Comparison of ENCODE assay signal across 12 cellular contexts in the genomic region with DNA sequence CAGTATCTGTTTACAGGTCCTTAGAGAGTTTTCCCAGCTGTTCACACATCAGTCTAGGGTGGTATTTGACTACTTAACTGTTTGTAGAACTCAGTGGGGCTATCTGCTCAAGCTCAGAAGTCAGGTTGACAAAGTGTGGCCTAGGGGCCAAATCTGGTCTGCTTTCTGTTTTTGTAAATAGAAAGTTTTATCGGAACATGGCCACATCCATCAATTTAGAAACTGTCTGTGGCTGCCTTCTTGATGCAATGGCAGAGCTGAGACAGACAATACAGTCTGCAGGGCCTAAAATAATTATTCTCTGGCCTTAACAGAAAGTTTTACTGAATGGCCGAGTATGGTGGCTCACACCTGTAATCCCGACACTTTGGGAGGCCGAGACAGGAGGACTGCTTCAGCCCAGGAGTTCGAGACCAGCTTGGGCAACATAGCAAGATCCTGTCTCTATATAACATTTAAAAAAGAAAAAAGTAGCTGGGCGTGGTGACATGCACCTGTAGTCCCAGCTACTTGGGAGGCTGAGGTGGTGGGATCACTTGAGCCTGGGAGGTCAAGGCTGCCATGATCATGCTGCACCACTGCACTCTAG. TPM values are rescaled to one million over a fixed set of nuclear protein-coding genes. Genes with fewer than 3 reads are reported as not detected.
DNase-seq lines count a peak whose midpoint lies in the region; ATAC-seq, FAIRE-seq and TF ChIP-seq lines count a peak whose summit lies in the region.
"Had no signal": no experiment of that assay in that cellular context is flagged by ENCODE, and none has a peak within 500 bp of the region (broad histone marks: within the 10 kb centered on the region; RNA-seq: fewer than 3 reads in every experiment).

No MANE protein-coding gene starts in this region.

- H4K20me1 ChIP-seq in GM23338 (replicated peaks; ENCODE audit: insufficient read depth) = no peaks in the 10 kb centered on the region; the same call in 1 of the 2 replicates

- H3K9me2 ChIP-seq in GM23338 (ENCODE audit: insufficient read depth) = no peaks in the 10 kb centered on the region

- H3K79me2 ChIP-seq in GM23338 (replicated peaks; ENCODE audit: insufficient read depth) = peaks cover 23% of the 10 kb centered on the region

- H3F3A ChIP-seq in GM23338 (replicated peaks; ENCODE audit: low read depth) = 0 out of 2 replicates have a peak, but pooled peaks cover 6% of the 10 kb centered on the region

- ATAC-seq in CD4-positive, CD25-positive, alpha-beta regulatory T cell (ENCODE audit: low read depth in 2 of 2) = no peak
- ATAC-seq in activated naive CD4-positive, alpha-beta T cell treated with anti-CD3 and anti-CD28 coated beads, Interleukin-2, amount 50 U/mL, for 72 hours = no peak
- no peak for ATAC-seq in naive thymus-derived CD8-positive, alpha-beta T cell
- ATAC-seq in GM21576 (IDR thresholded peaks at IDR 0.05; ENCODE audit: unreplicated experiment) (no peak), GM23338 (no peak)

- H3K27ac Mint-ChIP-seq in CD4-positive, CD25-positive, alpha-beta regulatory T cell = peak overlapping the region in 2 of 3 donors; percentile 66 to 98
- H3K27ac Mint-ChIP-seq in activated naive CD4-positive, alpha-beta T cell treated with anti-CD3 and anti-CD28 coated beads, Interleukin-2, amount 50 U/mL, for 72 hours = peak overlapping the region; percentile 30 to 100
- H3K27ac Mint-ChIP-seq in naive thymus-derived CD8-positive, alpha-beta T cell = peak overlapping the region in 6 of 10 donors; percentile 0 to 73 (median 43)
- H3K27ac Mint-ChIP-seq in GM23338 = no peak overlapping the region

- H3K4me2 ChIP-seq in GM23338 = no peak overlapping the region
- H3K4me2 ChIP-seq: KMS-11 had no signal

- peak overlapping the region; percentile 24 for H3K4me3 ChIP-seq in CD4-positive, CD25-positive, alpha-beta regulatory T cell (ENCODE audit: low read depth, low read length)
- no peak overlapping the region for H3K4me3 ChIP-seq in GM23338

- H3K4me1 ChIP-seq in CD4-positive, CD25-positive, alpha-beta regulatory T cell (ENCODE audit: control insufficient read depth, insufficient read depth, low read length, poor library complexity, severe bottlenecking) = peaks cover 52% of the 10 kb centered on the region
- H3K4me1 ChIP-seq in GM23338 (ENCODE audit: insufficient read depth) = peaks cover 6% of the 10 kb centered on the region; the same call in 1 of the 2 replicates

- peak overlapping the region; percentile 99 for H3K27ac ChIP-seq in CD4-positive, CD25-positive, alpha-beta regulatory T cell (ENCODE audit: insufficient read depth, low read length, poor library complexity, severe bottlenecking)
- H3K27ac ChIP-seq in GM23338 (ENCODE audit: low read depth) = no peak overlapping the region
- H3K27ac ChIP-seq: KMS-11 had no signal

- no peak for TF ChIP-seq CTCF in GM23338 (conservative IDR thresholded peaks at IDR 0.05; ENCODE audit: low read depth in 2 of 2)

- DNase-seq in CD4-positive, CD25-positive, alpha-beta regulatory T cell = no peak
- DNase-seq in GM18507 (ENCODE audit: extremely low spot score, insufficient read length, low read depth) (no peak), SK-N-DZ (ENCODE audit: low spot score) (no peak), OCI-M2 (lab: John Stamatoyannopoulos, UW; ENCODE audit: unreplicated experiment) (no peak), GM23338 (ENCODE audit: low spot score) (no peak)
- no peak for DNase-seq in activated naive CD4-positive, alpha-beta T cell treated with anti-CD3 and anti-CD28 coated beads, Interleukin-2, amount 50 U/mL, for 72 hours (ENCODE audit: low spot score in 2 of 2)
- DNase-seq in naive thymus-derived CD8-positive, alpha-beta T cell = peak in 1 of 10 donors; percentile 28
- DNase-seq: OCI-M1; stimulated activated naive CD4-positive, alpha-beta T cell treated with Interleukin-2 at 50 U/mL for 16 hours had no signal

- H3K9me3 Mint-ChIP-seq in CD4-positive, CD25-positive, alpha-beta regulatory T cell = no peaks in the 10 kb centered on the region
- H3K9me3 Mint-ChIP-seq in activated naive CD4-positive, alpha-beta T cell treated with anti-CD3 and anti-CD28 coated beads, Interleukin-2, amount 50 U/mL, for 72 hours = no peaks in the 10 kb centered on the region
- H3K9me3 Mint-ChIP-seq in naive thymus-derived CD8-positive, alpha-beta T cell = no peaks in the 10 kb centered on the region
- no peaks in the 10 kb centered on the region; the same call in 2 of the 3 replicates for H3K9me3 Mint-ChIP-seq in GM23338

- no peaks in the 10 kb centered on the region for H3K27me3 ChIP-seq in CD4-positive, CD25-positive, alpha-beta regulatory T cell (ENCODE audit: control insufficient read depth, insufficient read depth, low read length)
- H3K27me3 ChIP-seq in GM23338 (ENCODE audit: insufficient read depth) = no peaks in the 10 kb centered on the region

- H3K9me3 ChIP-seq in CD4-positive, CD25-positive, alpha-beta regulatory T cell (ENCODE audit: control insufficient read depth in 2 of 2, low read length in 2 of 2) = no peaks in the 10 kb centered on the region

- POLR2A ChIA-PET in naive thymus-derived CD8-positive, alpha-beta T cell (lab: Charles Lee) = interaction anchor here (1.5 to 1.8 kb wide), 3 partner anchors 25 to 32 kb away, joined by 4 to 11 read pairs (median 9); a partner anchor contains a TSS

- H3K36me3 ChIP-seq in CD4-positive, CD25-positive, alpha-beta regulatory T cell (ENCODE audit: control insufficient read depth, insufficient read depth, low read length) = peaks cover 37% of the 10 kb centered on the region
- H3K36me3 ChIP-seq in GM23338 (ENCODE audit: insufficient read depth) = no peaks in the 10 kb centered on the region; the same call in 1 of the 2 replicates

- H3K27me3 Mint-ChIP-seq in CD4-positive, CD25-positive, alpha-beta regulatory T cell = peaks cover 4% of the 10 kb centered on the region
- peaks cover 0 to 4% (median 0%) of the 10 kb centered on the region in 5 donors for H3K27me3 Mint-ChIP-seq in naive thymus-derived CD8-positive, alpha-beta T cell
- H3K27me3 Mint-ChIP-seq in GM23338 (ENCODE audit: insufficient read depth, low read depth, poor library complexity) = peaks cover 20% of the 10 kb centered on the region

- peak overlapping the region; percentile 73 to 98 (median 97) for H3K4me3 Mint-ChIP-seq in CD4-positive, CD25-positive, alpha-beta regulatory T cell
- peak overlapping the region in 3 of 10 donors; percentile 66 to 98 (median 97) for H3K4me3 Mint-ChIP-seq in naive thymus-derived CD8-positive, alpha-beta T cell
- no peak overlapping the region for H3K4me3 Mint-ChIP-seq in GM23338

- H3K4me1 Mint-ChIP-seq in CD4-positive, CD25-positive, alpha-beta regulatory T cell = peaks cover 3 to 74% (median 40%) of the 10 kb centered on the region in 4 donors
- H3K4me1 Mint-ChIP-seq in naive thymus-derived CD8-positive, alpha-beta T cell = peaks cover 17 to 52% (median 43%) of the 10 kb centered on the region in 4 donors
- H3K4me1 Mint-ChIP-seq in GM23338 = peaks cover 6% of the 10 kb centered on the region; the same call in 2 of the 3 replicates

- no peak overlapping the region for H2AFZ ChIP-seq in GM23338

- peaks cover 26% of the 10 kb centered on the region for H3K36me3 Mint-ChIP-seq in CD4-positive, CD25-positive, alpha-beta regulatory T cell
- peaks cover 45 to 71% of the 10 kb centered on the region in 2 donors for H3K36me3 Mint-ChIP-seq in activated naive CD4-positive, alpha-beta T cell treated with anti-CD3 and anti-CD28 coated beads, Interleukin-2, amount 50 U/mL, for 72 hours
- H3K36me3 Mint-ChIP-seq in naive thymus-derived CD8-positive, alpha-beta T cell = peaks cover 0 to 42% (median 17%) of the 10 kb centered on the region in 3 donors
- H3K36me3 Mint-ChIP-seq in GM23338 (ENCODE audit: low read depth) = peaks cover 45% of the 10 kb centered on the region

- peak; percentile 39 for FAIRE-seq in GM18507 (lab: Jason Lieb, UNC)
- FAIRE-seq: D721Med had no signal

RNA-seq across cellular contexts. Expression of a gene that starts 2.4 kb away (rescaled TPM):
- 40.7 TPM for total RNA-seq in CD4-positive, CD25-positive, alpha-beta regulatory T cell
- 1 to 10 TPM; 3.4 to 7.0 (median 5.8) TPM for polyA plus RNA-seq in CD4-positive, CD25-positive, alpha-beta regulatory T cell
- total RNA-seq in activated naive CD4-positive, alpha-beta T cell treated with anti-CD3 and anti-CD28 coated beads, Interleukin-2, amount 50 U/mL, for 72 hours = 100 to 1,000 TPM in 1 of 2 donors, 10 to 100 TPM in 1; 62.8 to 145 TPM
- 10 to 100 TPM; 48.9 to 51.9 TPM for total RNA-seq in naive thymus-derived CD8-positive, alpha-beta T cell
- 1 to 10 TPM; 3.4 to 8.3 (median 8.3) TPM for polyA plus RNA-seq in naive thymus-derived CD8-positive, alpha-beta T cell
- polyA plus RNA-seq in SK-N-DZ (2014; cell fraction: cytosol; rRNA removed) = 27.2 and 29.4 TPM in 2 replicates
- 111 and 119 TPM in 2 replicates for polyA plus RNA-seq in SK-N-DZ (2014; cell fraction: nucleus; rRNA removed)
- total RNA-seq in GM23338 (2014; rRNA removed; shearing (Covaris generic)) = 6.3 and 13.2 TPM in 2 replicates
- polyA plus RNA-seq in GM23338 (2016; fragmentation: Nextera tagmentation; extraction: Ambion mirVana) = 14.0 and 15.7 TPM in 2 replicates

RNA-seq across cellular contexts. Expression of a gene that starts 28.4 kb away (rescaled TPM):
- 56.1 TPM for total RNA-seq in CD4-positive, CD25-positive, alpha-beta regulatory T cell
- polyA plus RNA-seq in CD4-positive, CD25-positive, alpha-beta regulatory T cell = 10 to 100 TPM; 16.7 to 33.0 (median 30.1) TPM
- total RNA-seq in activated naive CD4-positive, alpha-beta T cell treated with anti-CD3 and anti-CD28 coated beads, Interleukin-2, amount 50 U/mL, for 72 hours = 100 to 1,000 TPM; 110 to 145 TPM
- 100 to 1,000 TPM in 1 of 2 experiments, 10 to 100 TPM in 1; 92.9 to 103 TPM for total RNA-seq in naive thymus-derived CD8-positive, alpha-beta T cell
- 10 to 100 TPM in 2 of 3 donors, 1 to 10 TPM in 1; 7.6 to 28.6 (median 11.7) TPM for polyA plus RNA-seq in naive thymus-derived CD8-positive, alpha-beta T cell
- 0.16 and 0.52 TPM in 2 replicates for polyA plus RNA-seq in SK-N-DZ (2014; cell fraction: cytosol; rRNA removed)
- 1.5 and 2.2 TPM in 2 replicates for polyA plus RNA-seq in SK-N-DZ (2014; cell fraction: nucleus; rRNA removed)
- total RNA-seq in GM23338 (2014; rRNA removed; shearing (Covaris generic)) = 3.2 and 3.4 TPM in 2 replicates
- 0.75 and 0.86 TPM in 2 replicates for polyA plus RNA-seq in GM23338 (2016; fragmentation: Nextera tagmentation; extraction: Ambion mirVana)

RNA-seq across cellular contexts. Expression of a gene that starts 36.5 kb away (rescaled TPM):
- not detected for total RNA-seq in CD4-positive, CD25-positive, alpha-beta regulatory T cell
- not detected for polyA plus RNA-seq in CD4-positive, CD25-positive, alpha-beta regulatory T cell
- total RNA-seq in activated naive CD4-positive, alpha-beta T cell treated with anti-CD3 and anti-CD28 coated beads, Interleukin-2, amount 50 U/mL, for 72 hours = not detected
- total RNA-seq in naive thymus-derived CD8-positive, alpha-beta T cell = not detected
- not detected for polyA plus RNA-seq in naive thymus-derived CD8-positive, alpha-beta T cell
- not detected in 2 replicates for polyA plus RNA-seq in SK-N-DZ (2014; cell fraction: cytosol; rRNA removed)
- polyA plus RNA-seq in SK-N-DZ (2014; cell fraction: nucleus; rRNA removed) = not detected in 2 replicates
- not detected in 2 replicates for total RNA-seq in GM23338 (2014; rRNA removed; shearing (Covaris generic))
- polyA plus RNA-seq in GM23338 (2016; fragmentation: Nextera tagmentation; extraction: Ambion mirVana) = not detected in 2 replicates

RNA-seq across cellular contexts. Expression of a gene that starts 49.9 kb away (rescaled TPM):
- total RNA-seq in CD4-positive, CD25-positive, alpha-beta regulatory T cell = not detected
- polyA plus RNA-seq in CD4-positive, CD25-positive, alpha-beta regulatory T cell = under 1 TPM in 1 of 4 donors, not detected in 3; 0.60 TPM
- 1 to 10 TPM in 1 of 2 donors, under 1 TPM in 1; 0.97 to 3.8 TPM for total RNA-seq in activated naive CD4-positive, alpha-beta T cell treated with anti-CD3 and anti-CD28 coated beads, Interleukin-2, amount 50 U/mL, for 72 hours
- total RNA-seq in naive thymus-derived CD8-positive, alpha-beta T cell = under 1 TPM; 0.60 to 0.69 TPM
- polyA plus RNA-seq in naive thymus-derived CD8-positive, alpha-beta T cell = under 1 TPM in 2 of 3 donors, not detected in 1; 0.07 to 0.72 TPM
- polyA plus RNA-seq in SK-N-DZ (2014; cell fraction: cytosol; rRNA removed) = 0.80 and 1.9 TPM in 2 replicates
- 0.73 TPM in 1 of 2 replicates, not detected in the other for polyA plus RNA-seq in SK-N-DZ (2014; cell fraction: nucleus; rRNA removed)
- total RNA-seq in GM23338 (2014; rRNA removed; shearing (Covaris generic)) = 0.54 and 1.1 TPM in 2 replicates
- polyA plus RNA-seq in GM23338 (2016; fragmentation: Nextera tagmentation; extraction: Ambion mirVana) = 0.61 and 1.5 TPM in 2 replicates

Comparison
In these comparisons a context has a peak if more than half of its experiments do, and no peak if none do; other contexts are left out.
1. RNA of a gene that starts 28.4 kb away (total RNA-seq): 110 to 145 TPM in activated naive CD4-positive, alpha-beta T cell treated with anti-CD3 and anti-CD28 coated beads, Interleukin-2, amount 50 U/mL, for 72 hours, 92.9 to 103 TPM in naive thymus-derived CD8-positive, alpha-beta T cell and 56.1 TPM in CD4-positive, CD25-positive, alpha-beta regulatory T cell (single experiment); 3.2 to 3.4 TPM in GM23338; every median in the first group is over 10 times any median in the second.